9 cellular contexts compared by ENCODE assay signal in the genomic region with DNA sequence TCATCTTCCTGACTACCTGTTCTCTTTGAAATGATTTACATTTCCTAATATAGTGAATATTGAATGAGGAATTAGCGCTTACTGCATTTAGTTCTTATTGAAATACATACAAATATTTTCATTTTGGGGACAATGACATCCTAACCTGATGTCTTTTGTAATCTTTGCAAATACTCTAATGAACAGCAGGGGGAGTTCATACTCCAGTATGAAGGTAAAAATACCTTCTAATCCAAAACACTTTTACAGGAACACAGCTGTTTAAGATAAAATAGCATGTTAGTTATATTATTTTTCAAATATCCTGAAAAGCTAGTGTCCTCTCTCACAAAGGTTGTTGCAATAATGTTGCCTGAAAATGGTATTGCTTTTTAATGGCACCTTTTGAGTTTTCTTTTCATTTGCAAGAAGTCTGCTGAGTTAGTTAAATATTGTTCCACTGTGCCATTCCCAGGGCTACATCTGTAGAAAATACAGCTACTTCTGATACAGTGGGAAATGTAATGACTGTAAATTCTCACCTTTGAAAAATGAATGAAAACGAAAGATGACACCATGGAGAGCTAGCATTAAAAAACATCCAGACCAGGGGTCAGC.
A peak's percentile ranks its signal among the peaks of the same experiment; 100 is the strongest.
DNase-seq lines count a peak whose midpoint lies in the region; ATAC-seq, FAIRE-seq and TF ChIP-seq lines count a peak whose summit lies in the region.
"Had no signal": no experiment of that assay in that cellular context is flagged by ENCODE, and none has a peak within 500 bp of the region (broad histone marks: within the 10 kb centered on the region; RNA-seq: fewer than 3 reads in every experiment).

No MANE protein-coding gene starts in this region.

- peaks cover 0 to 8% of the 10 kb centered on the region in 2 donors for H3K27me3 Mint-ChIP-seq in stimulated activated naive B cell treated with anti-CD40 and anti-IgM and Interleukin-4, amounts not matched to agents 10 μg/mL and 1 μg/mL and 100 μg/mL, for 72 hours

- 82 to 85% methylated on average over 2 of the region's 2 CpGs for WGBS in testis, 2 donors

- no TSS peak for BruUV-seq in endothelial cell of umbilical vein (replicated peaks; lab: Mats Ljungman, UMichigan)

- no peaks in the 10 kb centered on the region for H3K4me1 ChIP-seq in endothelial cell of umbilical vein (ENCODE audit: control insufficient read depth, extremely low read depth, insufficient read depth, low read length)
- H3K4me1 ChIP-seq in testis = no peaks in the 10 kb centered on the region

- H3K27me3 ChIP-seq in endothelial cell of umbilical vein (ENCODE audit: control insufficient read depth in 2 of 2, insufficient read depth in 2 of 2, low read length in 2 of 2) (no peaks in the 10 kb centered on the region), testis (no peaks in the 10 kb centered on the region)

- no peak overlapping the region for H2AFZ ChIP-seq in endothelial cell of umbilical vein (ENCODE audit: low read depth, low read length)

- no peak for ATAC-seq in stimulated activated naive B cell treated with anti-CD40 and anti-IgM and Interleukin-4, amounts not matched to agents 10 μg/mL and 1 μg/mL and 100 μg/mL, for 72 hours (replicated peaks)

- no peak overlapping the region for H3K4me3 Mint-ChIP-seq in stimulated activated naive B cell treated with anti-CD40 and anti-IgM and Interleukin-4, amounts not matched to agents 10 μg/mL and 1 μg/mL and 100 μg/mL, for 72 hours

- H3K9me3 ChIP-seq in endothelial cell of umbilical vein (replicated peaks; ENCODE audit: control insufficient read depth, insufficient read depth, low read length) (no peaks in the 10 kb centered on the region), testis (no peaks in the 10 kb centered on the region)

- H3K9me3 Mint-ChIP-seq in stimulated activated naive B cell treated with anti-CD40 and anti-IgM and Interleukin-4, amounts not matched to agents 10 μg/mL and 1 μg/mL and 100 μg/mL, for 72 hours = no peaks in the 10 kb centered on the region

- H3K27ac Mint-ChIP-seq in stimulated activated naive B cell treated with anti-CD40 and anti-IgM and Interleukin-4, amounts not matched to agents 10 μg/mL and 1 μg/mL and 100 μg/mL, for 72 hours = no peak overlapping the region

- TF ChIP-seq POLR2A in endothelial cell of umbilical vein (IDR thresholded peaks at IDR 0.05; ENCODE audit: low read depth, low read length) (no peak), testis (IDR thresholded peaks at IDR 0.05) (no peak)

- no peak overlapping the region for H3K9ac ChIP-seq in endothelial cell of umbilical vein (replicated peaks; ENCODE audit: extremely low read depth, insufficient read depth, low read length)

- H4K20me1 ChIP-seq in endothelial cell of umbilical vein (replicated peaks; ENCODE audit: control insufficient read depth, extremely low read depth, insufficient read depth, low read length) = no peaks in the 10 kb centered on the region

- H3K4me1 Mint-ChIP-seq in stimulated activated naive B cell treated with anti-CD40 and anti-IgM and Interleukin-4, amounts not matched to agents 10 μg/mL and 1 μg/mL and 100 μg/mL, for 72 hours = no peaks in the 10 kb centered on the region

- POLR2A ChIA-PET in endothelial cell of umbilical vein (lab: Charles Lee) = no interaction called here

- no peak overlapping the region for H3K4me3 ChIP-seq in endothelial cell of umbilical vein (replicated peaks in 1 of 3; ENCODE audit: insufficient read depth in 1 of 3, low read depth in 1 of 3, low read length in 3 of 3)
- H3K4me3 ChIP-seq in testis = no peak overlapping the region

- H3K36me3 Mint-ChIP-seq in stimulated activated naive B cell treated with anti-CD40 and anti-IgM and Interleukin-4, amounts not matched to agents 10 μg/mL and 1 μg/mL and 100 μg/mL, for 72 hours = no peaks in the 10 kb centered on the region

- intact Hi-C loops in endothelial cell of umbilical vein (cut with micrococcal nuclease) = loop anchor here (1.0 to 5.0 kb wide), 3 partner anchors 458 to 949 kb away; no protein-coding TSS in a partner anchor
- intact Hi-C loops in testis (cut with DNase I; ENCODE audit: low total_unique reads) = no loop called here

- no peaks in the 10 kb centered on the region for H3K36me3 ChIP-seq in endothelial cell of umbilical vein (ENCODE audit: control insufficient read depth in 2 of 2, extremely low read depth in 1 of 2, insufficient read depth in 2 of 2, low read length in 2 of 2)
- H3K36me3 ChIP-seq in testis (ENCODE audit: low read depth, missing control alignments) = no peaks in the 10 kb centered on the region

- H3K4me2 ChIP-seq in endothelial cell of umbilical vein (ENCODE audit: insufficient read depth, low read length) = no peak overlapping the region

- no peaks in the 10 kb centered on the region for H3K9me1 ChIP-seq in endothelial cell of umbilical vein (replicated peaks; ENCODE audit: control insufficient read depth, extremely low read depth, insufficient read depth, low read length)

- no peak for FAIRE-seq in endothelial cell of umbilical vein (lab: Jason Lieb, UNC)

- CTCF ChIA-PET in endothelial cell of umbilical vein (lab: Charles Lee) = interaction anchor here (0.6 to 2.2 kb wide), 11 partner anchors 9 to 1117 kb away, joined by 3 to 20 read pairs (median 4); a partner anchor contains a TSS

- TF ChIP-seq CTCF in GM12874 (IDR thresholded peaks at IDR 0.05; ENCODE audit: insufficient read depth, low read depth, low read length) (peak; percentile 35), endothelial cell of umbilical vein (IDR thresholded peaks at IDR 0.05; ENCODE audit: extremely low read depth in 1 of 2, insufficient read depth in 1 of 2, low read depth in 1 of 2, low read length in 2 of 2) (peak; percentile 16 to 29), testis (IDR thresholded peaks at IDR 0.05) (peak in 1 of 3 experiments; percentile 34)

- DNase-seq in A172 (ENCODE audit: low spot score) (peak; percentile 38), NCI-H460 (ENCODE audit: extremely low read depth, low read depth) (peak; percentile 43), endothelial cell of umbilical vein (ENCODE audit: low read depth, low spot score) (peak; percentile 38), GM19238 (ENCODE audit: insufficient read length, low spot score) (no peak), caudate nucleus (lab: John Stamatoyannopoulos, UW) (no peak), testis (no peak)
- DNase-seq in stimulated activated naive B cell treated with anti-CD40 and anti-IgM and Interleukin-4, amounts not matched to agents 10 μg/mL and 1 μg/mL and 100 μg/mL, for 72 hours = no peak
- DNase-seq: stimulated activated naive CD4-positive, alpha-beta T cell treated with Interleukin-2 at 50 U/mL for 16 hours had no signal

- no peaks in the 10 kb centered on the region for H3K79me2 ChIP-seq in endothelial cell of umbilical vein (ENCODE audit: control insufficient read depth, insufficient read depth, low read length)

- H3K27ac ChIP-seq in endothelial cell of umbilical vein (ENCODE audit: insufficient read depth, low read depth, low read length) = no peak overlapping the region
- no peak overlapping the region for H3K27ac ChIP-seq in caudate nucleus (ENCODE audit: low read depth, low read length)
- H3K27ac ChIP-seq in testis = no peak overlapping the region

- dilution Hi-C loops in endothelial cell of umbilical vein (cut with MboI; ENCODE audit: extremely low pct_ligation_motif_present, low sequenced_read_pairs) = no loop called here

TF ChIP-seq in endothelial cell of umbilical vein, 7 proteins besides CTCF, POLR2A, EP300 and RAD21:
- no peak for TF ChIP-seq POLR2AphosphoS5 (IDR thresholded peaks at IDR 0.05; ENCODE audit: insufficient read depth, low read depth, low read length)
- TF ChIP-seq MYC (IDR thresholded peaks at IDR 0.05; ENCODE audit: low read depth, low read length) = no peak
- no peak for TF ChIP-seq GATA2 (IDR thresholded peaks at IDR 0.05; ENCODE audit: insufficient read depth, insufficient read length, low read depth, low read length)
- TF ChIP-seq, protein P1, sequence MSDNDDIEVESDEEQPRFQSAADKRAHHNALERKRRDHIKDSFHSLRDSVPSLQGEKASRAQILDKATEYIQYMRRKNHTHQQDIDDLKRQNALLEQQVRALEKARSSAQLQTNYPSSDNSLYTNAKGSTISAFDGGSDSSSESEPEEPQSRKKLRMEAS (IDR thresholded peaks at IDR 0.05; ENCODE audit: insufficient read depth, insufficient read length) = no peak
- no peak for TF ChIP-seq FOS (IDR thresholded peaks at IDR 0.05; ENCODE audit: borderline replicate concordance, insufficient read depth, low read length)
- no peak for TF ChIP-seq EZH2 (IDR thresholded peaks at IDR 0.05; ENCODE audit: borderline replicate concordance, low read depth, low read length, severe bottlenecking)
- TF ChIP-seq JUN (IDR thresholded peaks at IDR 0.05; ENCODE audit: borderline replicate concordance, insufficient read depth, insufficient read length, low read depth) = no peak

Comparison
In these comparisons a context has a peak if more than half of its experiments do, and no peak if none do; other contexts are left out.
1. DNase-seq: peak in A172 (single experiment), NCI-H460 (single experiment) and endothelial cell of umbilical vein (single experiment); none in GM19238 (single experiment), stimulated activated naive B cell treated with anti-CD40 and anti-IgM and Interleukin-4, amounts not matched to agents 10 μg/mL and 1 μg/mL and 100 μg/mL, for 72 hours (single experiment), caudate nucleus (0 of 61) and testis (single experiment).